ENCODE assay signal across 8 cellular contexts in the genomic region with DNA sequence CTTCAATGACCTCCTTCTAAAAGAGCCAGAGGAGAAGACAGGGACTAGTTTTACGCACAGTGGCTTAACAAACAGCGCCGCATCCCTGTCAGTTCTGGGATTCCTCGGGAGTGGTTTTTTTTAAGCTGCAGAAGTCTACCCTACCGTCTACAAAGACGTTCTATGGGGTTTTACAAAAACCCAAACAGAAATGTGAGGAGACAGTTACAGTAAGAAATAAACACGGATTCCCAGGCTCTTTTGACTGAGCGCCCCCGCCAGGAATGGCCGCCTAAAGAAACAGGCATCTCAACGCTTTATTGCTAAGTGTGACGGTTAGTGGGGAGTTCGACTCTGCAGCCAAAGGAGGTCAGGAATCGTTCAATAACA. TPM values are rescaled to one million over a fixed set of nuclear protein-coding genes. Genes with fewer than 3 reads are reported as not detected.
A peak's percentile ranks its signal among the peaks of the same experiment; 100 is the strongest.
DNase-seq lines count a peak whose midpoint lies in the region; ATAC-seq and TF ChIP-seq lines count a peak whose summit lies in the region.

No MANE protein-coding gene starts in this region.

- H3K9me3 Mint-ChIP-seq in activated CD4-positive, alpha-beta memory T cell treated with anti-CD3 and anti-CD28 coated beads for 36 hours = no peaks in the 10 kb centered on the region
- H3K9me3 Mint-ChIP-seq in neural crest cell = no peaks in the 10 kb centered on the region

- no peaks in the 10 kb centered on the region for H3K9me3 ChIP-seq in HCT116 (ENCODE audit: control insufficient read depth in 1 of 2, insufficient read depth in 1 of 2, low read depth in 1 of 2, low read length in 2 of 2)

- RAD21 ChIA-PET in HCT116 (lab: Charles Lee; ENCODE audit: low non-redundant PET in 1 of 2, low total read pairs in 2 of 2, uncharacterized antibody in 2 of 2, unreplicated experiment in 2 of 2) = no interaction called here

- no peaks in the 10 kb centered on the region for H3K27me3 ChIP-seq in ACC112 (ENCODE audit: insufficient read depth, low read length)
- H3K27me3 ChIP-seq in HCT116 (ENCODE audit: insufficient read depth, low read length) = no peaks in the 10 kb centered on the region

- peak overlapping the region; percentile 98 for H2AFZ ChIP-seq in ACC112 (ENCODE audit: low read length, unreplicated experiment)
- no peak overlapping the region for H2AFZ ChIP-seq in HCT116 (ENCODE audit: low read depth, low read length, poor library complexity, severe bottlenecking)

- H3K4me3 ChIP-seq in ACC112 (ENCODE audit: low read depth, low read length) (peak overlapping the region; percentile 98), HCT116 (replicated peaks in 1 of 2; ENCODE audit: low read depth in 1 of 2, low read length in 2 of 2) (peak overlapping the region; percentile 83 to 89), fibroblast of villous mesenchyme (ENCODE audit: low read depth, low read length) (peak overlapping the region; percentile 82)

- H3K27ac ChIP-seq in ACC112 (ENCODE audit: low read depth, low read length) (peak overlapping the region; percentile 34; the same call in 1 of the 2 replicates), HCT116 (ENCODE audit: low read depth, low read length) (peak overlapping the region; percentile 50)

- H3K9me2 ChIP-seq in HCT116 (ENCODE audit: insufficient read depth) = no peaks in the 10 kb centered on the region

- H3K4me1 ChIP-seq in ACC112 (ENCODE audit: control insufficient read depth, insufficient read depth, low read length, unreplicated experiment) (peaks cover 18% of the 10 kb centered on the region), HCT116 (ENCODE audit: control insufficient read depth in 1 of 2, insufficient read depth in 2 of 2, low read length in 2 of 2) (peaks cover 11 to 23% of the 10 kb centered on the region in 2 experiments; a peak in 3 of 4 replicates)

- peaks cover 30% of the 10 kb centered on the region for H3K36me3 Mint-ChIP-seq in activated CD4-positive, alpha-beta memory T cell treated with anti-CD3 and anti-CD28 coated beads for 36 hours
- no peaks in the 10 kb centered on the region for H3K36me3 Mint-ChIP-seq in neural crest cell (ENCODE audit: low read depth)

- TF ChIP-seq RAD21 in HCT116 (IDR thresholded peaks at IDR 0.05; ENCODE audit: low read depth) = peak; percentile 45

- H4K20me1 ChIP-seq in HCT116 (ENCODE audit: insufficient read depth) = peaks cover 19% of the 10 kb centered on the region; the same call in 1 of the 2 replicates

- ATAC-seq in HCT116 (peak; percentile 44), HG03521 (IDR thresholded peaks at IDR 0.05; ENCODE audit: unreplicated experiment) (no peak)

- TSS peak; percentile 71 for BruUV-seq in HCT116 (replicated peaks; lab: Mats Ljungman, UMichigan)

- peak overlapping the region; percentile 92 for H3K9ac ChIP-seq in HCT116 (ENCODE audit: low read length)

- CTCF ChIA-PET in HCT116 (lab: Charles Lee) = interaction anchor here (1.1 to 1.2 kb wide), 2 partner anchors 75 to 248 kb away, joined by 3 read pairs; no protein-coding TSS in a partner anchor
- CTCF ChIA-PET in activated CD4-positive, alpha-beta memory T cell treated with anti-CD3 and anti-CD28 coated beads for 36 hours (lab: Charles Lee) = interaction anchor here (0.6 to 2.0 kb wide), 2 partner anchors 249 to 330 kb away, joined by 3 to 10 read pairs; partner anchors contain the start of genes AHSA1 and SAMD15

- peak overlapping the region; percentile 90 for H3K4me3 Mint-ChIP-seq in activated CD4-positive, alpha-beta memory T cell treated with anti-CD3 and anti-CD28 coated beads for 36 hours
- H3K4me3 Mint-ChIP-seq in neural crest cell = peak overlapping the region; percentile 92

- in situ Hi-C loops in G401 (cut with HindIII; ENCODE audit: low sequenced_read_pairs) = no loop called here

- peaks cover 8% of the 10 kb centered on the region for H3K36me3 ChIP-seq in ACC112 (ENCODE audit: insufficient read depth, low read length)
- H3K36me3 ChIP-seq in HCT116 (ENCODE audit: control insufficient read depth in 1 of 2, insufficient read depth in 2 of 2, low read length in 2 of 2) = peaks cover 21 to 27% of the 10 kb centered on the region in 2 experiments; a peak in 3 of 4 replicates

- TF ChIP-seq CTCF in HCT116 (IDR thresholded peaks at IDR 0.05 in 2 of 3, conservative IDR thresholded peaks at IDR 0.05 in 1 of 3; ENCODE audit: borderline replicate concordance in 1 of 3, insufficient read depth in 1 of 3, low read depth in 2 of 3, low read length in 2 of 3) = peak; percentile 23 to 51 (median 31); a peak in 4 of 6 replicates
- peak; percentile 49 for TF ChIP-seq CTCF in fibroblast of villous mesenchyme (IDR thresholded peaks at IDR 0.05; ENCODE audit: insufficient read depth, low read depth, low read length)
- peak; percentile 57 for TF ChIP-seq CTCF in neural crest cell (conservative IDR thresholded peaks at IDR 0.05)

- intact Hi-C loops in HCT116 (cut with micrococcal nuclease) = loop anchor here (2.0 to 5.0 kb wide), 2 partner anchors 110 to 249 kb away; partner anchors contain the start of gene AHSA1
- intact Hi-C loops in activated CD4-positive, alpha-beta memory T cell treated with anti-CD3 and anti-CD28 coated beads for 36 hours (cut with micrococcal nuclease) = loop anchor here (10.0 kb wide), 1 partner anchor 333 kb away; the partner anchor contains the start of genes SAMD15 and TMED8

- H3K27ac Mint-ChIP-seq in activated CD4-positive, alpha-beta memory T cell treated with anti-CD3 and anti-CD28 coated beads for 36 hours = peak overlapping the region; percentile 86
- peak overlapping the region; percentile 98 for H3K27ac Mint-ChIP-seq in neural crest cell (ENCODE audit: unreplicated experiment)

- peak overlapping the region; percentile 85 for H3K4me2 ChIP-seq in HCT116 (ENCODE audit: low read length)

- H3K79me2 ChIP-seq in ACC112 (ENCODE audit: control insufficient read depth, insufficient read depth, low read length, unreplicated experiment) (peaks cover 66% of the 10 kb centered on the region), HCT116 (ENCODE audit: insufficient read depth, low read length) (peaks cover 84% of the 10 kb centered on the region)

- peaks cover 41% of the 10 kb centered on the region for H3K4me1 Mint-ChIP-seq in activated CD4-positive, alpha-beta memory T cell treated with anti-CD3 and anti-CD28 coated beads for 36 hours (ENCODE audit: low read depth)
- peaks cover 39% of the 10 kb centered on the region for H3K4me1 Mint-ChIP-seq in neural crest cell

- no peaks in the 10 kb centered on the region for H3K27me3 Mint-ChIP-seq in activated CD4-positive, alpha-beta memory T cell treated with anti-CD3 and anti-CD28 coated beads for 36 hours
- no peaks in the 10 kb centered on the region for H3K27me3 Mint-ChIP-seq in neural crest cell (ENCODE audit: low read depth)

- no peak for TF ChIP-seq POLR2A in HCT116 (IDR thresholded peaks at IDR 0.05; ENCODE audit: borderline replicate concordance, extremely low read depth, insufficient read depth, insufficient read length)

- DNase-seq in G401 (ENCODE audit: low spot score) = peak; percentile 45
- no peak for DNase-seq in HCT116 (ENCODE audit: low read depth, low spot score)
- peak; percentile 31 for DNase-seq in LoVo (ENCODE audit: low spot score)
- no peak for DNase-seq in activated CD4-positive, alpha-beta memory T cell treated with anti-CD3 and anti-CD28 coated beads for 36 hours
- peak; percentile 72 for DNase-seq in fibroblast of villous mesenchyme (ENCODE audit: low read depth)
- DNase-seq in neural crest cell (ENCODE audit: low read depth, low spot score) = no peak

- POLR2A ChIA-PET in HCT116 (lab: Charles Lee) = no interaction called here
- POLR2A ChIA-PET in activated CD4-positive, alpha-beta memory T cell treated with anti-CD3 and anti-CD28 coated beads for 36 hours (lab: Charles Lee) = no interaction called here

TF ChIP-seq in HCT116, 20 proteins besides CTCF, POLR2A, EP300 and RAD21 (continues in another document):
- TF ChIP-seq EZH2 (IDR thresholded peaks at IDR 0.05) (no peak), CBX3 (IDR thresholded peaks at IDR 0.05; ENCODE audit: low read depth) (no peak)
- TF ChIP-seq, protein P1, sequence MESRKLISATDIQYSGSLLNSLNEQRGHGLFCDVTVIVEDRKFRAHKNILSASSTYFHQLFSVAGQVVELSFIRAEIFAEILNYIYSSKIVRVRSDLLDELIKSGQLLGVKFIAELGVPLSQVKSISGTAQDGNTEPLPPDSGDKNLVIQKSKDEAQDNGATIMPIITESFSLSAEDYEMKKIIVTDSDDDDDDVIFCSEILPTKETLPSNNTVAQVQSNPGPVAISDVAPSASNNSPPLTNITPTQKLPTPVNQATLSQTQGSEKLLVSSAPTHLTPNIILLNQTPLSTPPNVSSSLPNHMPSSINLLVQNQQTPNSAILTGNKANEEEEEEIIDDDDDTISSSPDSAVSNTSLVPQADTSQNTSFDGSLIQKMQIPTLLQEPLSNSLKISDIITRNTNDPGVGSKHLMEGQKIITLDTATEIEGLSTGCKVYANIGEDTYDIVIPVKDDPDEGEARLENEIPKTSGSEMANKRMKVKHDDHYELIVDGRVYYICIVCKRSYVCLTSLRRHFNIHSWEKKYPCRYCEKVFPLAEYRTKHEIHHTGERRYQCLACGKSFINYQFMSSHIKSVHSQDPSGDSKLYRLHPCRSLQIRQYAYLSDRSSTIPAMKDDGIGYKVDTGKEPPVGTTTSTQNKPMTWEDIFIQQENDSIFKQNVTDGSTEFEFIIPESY (IDR thresholded peaks at IDR 0.05; ENCODE audit: extremely low read depth, insufficient replicate concordance, low read length) = no peak

RNA-seq across cellular contexts. Expression of gene ALKBH1, which starts 0.5 kb away (rescaled TPM):
- 11.3 and 30.8 TPM in 2 replicates for total RNA-seq in G401 (2014; rRNA removed; shearing (Covaris generic))
- total RNA-seq in HCT116 (2021; ENCODE audit: unreplicated experiment) (14.4 TPM), fibroblast of villous mesenchyme (8.7 and 11.7 TPM in 2 replicates), neural crest cell (13.7 and 18.1 TPM in 2 replicates)
- 8.1 and 9.3 TPM in 2 replicates for polyA plus RNA-seq in HCT116 (2012)
- 10 to 100 TPM; 13.2 to 16.1 TPM for total RNA-seq in activated CD4-positive, alpha-beta memory T cell treated with anti-CD3 and anti-CD28 coated beads for 36 hours

RNA-seq across cellular contexts. Expression of gene SLIRP, which starts 0.6 kb away (rescaled TPM):
- 400 and 448 TPM in 2 replicates for total RNA-seq in G401 (2014; rRNA removed; shearing (Covaris generic))
- 242 TPM for total RNA-seq in HCT116 (2021; ENCODE audit: unreplicated experiment)
- polyA plus RNA-seq in HCT116 (2012) = 183 and 307 TPM in 2 replicates
- total RNA-seq in activated CD4-positive, alpha-beta memory T cell treated with anti-CD3 and anti-CD28 coated beads for 36 hours = 100 to 1,000 TPM; 138 to 146 TPM
- 108 and 134 TPM in 2 replicates for total RNA-seq in fibroblast of villous mesenchyme
- 164 and 199 TPM in 2 replicates for total RNA-seq in neural crest cell

RNA-seq across cellular contexts. Expression of gene SNW1, which starts 53.6 kb away (rescaled TPM):
- total RNA-seq in G401 (2014; rRNA removed; shearing (Covaris generic)) = 50.4 and 91.2 TPM in 2 replicates
- total RNA-seq in HCT116 (2021; ENCODE audit: unreplicated experiment) (102 TPM), fibroblast of villous mesenchyme (56.6 and 58.9 TPM in 2 replicates), neural crest cell (104 and 107 TPM in 2 replicates)
- 29.3 and 42.4 TPM in 2 replicates for polyA plus RNA-seq in HCT116 (2012)
- total RNA-seq in activated CD4-positive, alpha-beta memory T cell treated with anti-CD3 and anti-CD28 coated beads for 36 hours = 100 to 1,000 TPM; 115 to 120 TPM

Comparison
In these comparisons a context has a peak if more than half of its experiments do, and no peak if none do; other contexts are left out.
1. DNase-seq: peak in G401 (single experiment), LoVo (single experiment) and fibroblast of villous mesenchyme (single experiment); none in HCT116 (single experiment), activated CD4-positive, alpha-beta memory T cell treated with anti-CD3 and anti-CD28 coated beads for 36 hours (single experiment) and neural crest cell (single experiment).
2. Peak in every context shown above with its lines, with median percentiles within 50 percentile points of each other: H3K4me3 ChIP-seq and CTCF ChIP-seq.